3 cellular contexts compared by ENCODE assay signal in genomic region chr16:18344634-18345033, GRCh38. TPM values are rescaled to one million over a fixed set of nuclear protein-coding genes. Genes with fewer than 3 reads are reported as not detected.
"Had no signal": no experiment of that assay in that cellular context is flagged by ENCODE, and none has a peak within 500 bp of the region (broad histone marks: within the 10 kb centered on the region; RNA-seq: fewer than 3 reads in every experiment).

No MANE protein-coding gene starts in this region.

RNA-seq across cellular contexts. Expression of gene NPIPA8, which starts 8.1 kb away (rescaled TPM):
- total RNA-seq: GM23248, GM23338, H7 had no signal
- polyA plus RNA-seq: GM23248, GM23338 had no signal
